In genomic region chr16:66869424-66869823, GRCh38 we compare ENCODE assay signal across 21 cellular contexts. TPM values are rescaled to one million over a fixed set of nuclear protein-coding genes. Genes with fewer than 3 reads are reported as not detected.
DNase-seq lines count a peak whose midpoint lies in the region; ATAC-seq, FAIRE-seq and TF ChIP-seq lines count a peak whose summit lies in the region.
"Had no signal": no experiment of that assay in that cellular context is flagged by ENCODE, and none has a peak within 500 bp of the region (broad histone marks: within the 10 kb centered on the region; RNA-seq: fewer than 3 reads in every experiment).

No MANE protein-coding gene starts in this region.

- H3K4me1 ChIP-seq in Loucy (ENCODE audit: insufficient read depth, low read length, poor library complexity, severe bottlenecking), result peaks cover 26% of the 10 kb centered on the region
- H3K4me1 ChIP-seq in K562 (replicated peaks in 1 of 2; ENCODE audit: control insufficient read depth in 2 of 2, insufficient read depth in 2 of 2, low read length in 2 of 2), result peaks cover 3 to 10% of the 10 kb centered on the region in 2 experiments; a peak in 3 of 5 replicates

- DNase-seq in K562 (ENCODE audit: extremely low read depth in 1 of 4, low spot score in 3 of 4) (no peak), NOMO-1 treated with DMSO at 0.1 percent for 48 hours (lab: John Stamatoyannopoulos, UW; ENCODE audit: unreplicated experiment) (no peak), EL (no peak)
- DNase-seq: C1 segment of cervical spinal cord; Calu3; CD4-positive, alpha-beta memory T cell; COR-L47; DMS53; DMS79 treated with DMSO at 0.1 percent for 48 hours; GM23248; H7; HCEC 1CT had no signal

- H3F3A ChIP-seq in Loucy (ENCODE audit: low read depth), result peaks cover 6% of the 10 kb centered on the region; the same call in 1 of the 2 replicates

- H3K27me3 ChIP-seq in Loucy (ENCODE audit: insufficient read depth, low read length, poor library complexity, severe bottlenecking) (no peaks in the 10 kb centered on the region), K562 (ENCODE audit: control insufficient read depth in 2 of 2, insufficient read depth in 2 of 2, low read length in 2 of 2) (no peaks in the 10 kb centered on the region)

- H3K4me2 ChIP-seq in Loucy (ENCODE audit: low read depth, low read length, poor library complexity, severe bottlenecking) (no peak overlapping the region), K562 (ENCODE audit: insufficient read depth, low read length) (no peak overlapping the region)

- TF ChIP-seq POLR2A in K562 (conservative IDR thresholded peaks at IDR 0.05), result no peak

- TF ChIP-seq CTCF in Loucy (conservative IDR thresholded peaks at IDR 0.05; ENCODE audit: low read length) (no peak), K562 (IDR thresholded peaks at IDR 0.05 in 2 of 3, conservative IDR thresholded peaks at IDR 0.05 in 1 of 3; ENCODE audit: insufficient read depth in 2 of 3, low read depth in 1 of 3, low read length in 3 of 3) (no peak)

- no peak for TF ChIP-seq RAD21 in K562 (CRISPR knock-in tag; conservative IDR thresholded peaks at IDR 0.05 in 1 of 2, IDR thresholded peaks at IDR 0.05 in 1 of 2)

- TF ChIP-seq EP300 in K562 (IDR thresholded peaks at IDR 0.05; ENCODE audit: low read length), result no peak

- no peak overlapping the region for H3K27ac ChIP-seq in K562 (ENCODE audit: extremely low read depth, low read depth, low read length)
- H3K27ac ChIP-seq: GM23248 had no signal

- ATAC-seq in K562, result no peak
- ATAC-seq: GM12878 had no signal

- intact Hi-C loops in K562 (cut with micrococcal nuclease), result loop anchor here (2.0 kb wide), 1 partner anchor 463 kb away; no protein-coding TSS in a partner anchor

- H3K36me3 ChIP-seq in Loucy (ENCODE audit: insufficient read depth, low read length), result no peaks in the 10 kb centered on the region
- no peaks in the 10 kb centered on the region for H3K36me3 ChIP-seq in K562 (ENCODE audit: control insufficient read depth, insufficient read depth, low read length)

- FAIRE-seq in K562 (lab: Jason Lieb, UNC), result no peak
- FAIRE-seq: G401.6, GM12878, GM19239, H1 had no signal

- in situ Hi-C loops in K562 (cut with MboI), result loop anchor here (5.0 to 10.0 kb wide), 2 partner anchors 262 to 465 kb away; no protein-coding TSS in a partner anchor

- 86% methylated on average over 1 of the region's 1 CpG for WGBS in K562 (ENCODE audit: insufficient coverage, low coverage, missing lambda C conversion rate)

- H3K4me3 ChIP-seq in Loucy (ENCODE audit: low read length, poor library complexity, severe bottlenecking) (no peak overlapping the region), K562 (no peak overlapping the region)
- H3K4me3 ChIP-seq: GM12878, GM23248 had no signal

- no peaks in the 10 kb centered on the region for H3K79me2 ChIP-seq in Loucy (ENCODE audit: insufficient read depth, low read length)
- H3K79me2 ChIP-seq in K562 (ENCODE audit: control insufficient read depth, insufficient read depth, low read length), result no peaks in the 10 kb centered on the region

- H3K9me3 ChIP-seq in Loucy (ENCODE audit: insufficient read depth, low read depth, low read length), result no peaks in the 10 kb centered on the region
- H3K9me3 ChIP-seq in K562 (replicated peaks; ENCODE audit: control insufficient read depth, insufficient read depth, low read depth, low read length), result no peaks in the 10 kb centered on the region

- H2AFZ ChIP-seq in Loucy (ENCODE audit: low read length) (peak overlapping the region; percentile 19; the same call in 1 of the 2 replicates), K562 (ENCODE audit: low read depth, low read length) (no peak overlapping the region)
- H2AFZ ChIP-seq: GM23248 had no signal

- no peaks in the 10 kb centered on the region for H3K9me2 ChIP-seq in Loucy (replicated peaks; ENCODE audit: low read depth, low read length)

- no peak overlapping the region for H3K9ac ChIP-seq in Loucy (ENCODE audit: low read depth, low read length, poor library complexity, severe bottlenecking)
- no peak overlapping the region for H3K9ac ChIP-seq in K562 (ENCODE audit: insufficient read depth in 1 of 2, low read depth in 2 of 2, low read length in 2 of 2)
- H3K9ac ChIP-seq: GM23248 had no signal

- H3K9me1 ChIP-seq in K562 (ENCODE audit: control insufficient read depth, insufficient read depth, low read length), result peaks cover 2% of the 10 kb centered on the region

- H4K20me1 ChIP-seq in Loucy (ENCODE audit: insufficient read depth, low read length, poor library complexity, severe bottlenecking) (no peaks in the 10 kb centered on the region), K562 (replicated peaks; ENCODE audit: control insufficient read depth, insufficient read depth, low read length) (no peaks in the 10 kb centered on the region)

- CTCF ChIA-PET in K562 (lab: Yijun Ruan, JAX; ENCODE audit: low intra/inter-chr PET ratio), result interaction anchor here (0.8 kb wide), 1 partner anchor 462 kb away, joined by 4 read pairs; no protein-coding TSS in a partner anchor

- POLR2A ChIA-PET in K562 (lab: Yijun Ruan, JAX), result interaction anchor here (1.3 kb wide), 1 partner anchor 13 kb away, joined by 4 read pairs; no protein-coding TSS in a partner anchor

- BruUV-seq in K562 (replicated peaks; lab: Mats Ljungman, UMichigan), result no TSS peak

RNA-seq across cellular contexts. Expression of gene PDP2, which starts 10.9 kb away (rescaled TPM):
- 44.7 and 44.9 TPM in 2 replicates for total RNA-seq in K562 (2011; cell fraction: chromatin; rRNA removed; ENCODE audit: low replicate concordance)
- total RNA-seq in K562 (2011; cell fraction: nucleolus; rRNA removed), result 21.3 and 22.0 TPM in 2 replicates
- total RNA-seq in K562 (2011; cell fraction: nucleoplasm; rRNA removed), result 27.4 and 39.0 TPM in 2 replicates
- total RNA-seq in K562 (2014; rRNA removed) (5.5 and 6.7 TPM in 2 replicates), K562 (2014; rRNA removed; fragmentation: Illumina TruSeq; extraction: Trizol) (7.2 and 8.3 TPM in 2 replicates), K562 (2015; rRNA removed; fragmentation: Illumina TruSeq; extraction: Trizol) (5.8 and 6.7 TPM in 2 replicates), K562 (2021) (17.7 and 18.5 TPM in 2 replicates)
- polyA plus RNA-seq in K562 (2011; rRNA removed) (24.3 and 28.6 TPM in 2 replicates), K562 (2014; fragmentation: Illumina TruSeq; extraction: Trizol) (11.4 and 15.8 TPM in 2 replicates), K562 (2014; fragmentation: Nextera tagmentation; extraction: Ambion mirVana) (1 to 10 TPM; 2.5 to 4.2 TPM), K562 (2014; rRNA removed) (8.3 and 8.7 TPM in 2 replicates)
- polyA plus RNA-seq in K562 (2011; cell fraction: cytosol; rRNA removed), result 13.0 and 18.7 TPM in 2 replicates
- polyA plus RNA-seq in K562 (2011; cell fraction: nucleus; rRNA removed), result 14.8 and 18.4 TPM in 2 replicates
- 5.3 and 7.2 TPM in 2 replicates for polyA plus RNA-seq in K562 (2012)
- 41.5 and 46.7 TPM in 2 replicates for polyA minus RNA-seq in K562 (2011; rRNA and poly(A)+ RNA removed)
- 15.2 and 19.5 TPM in 2 replicates for polyA minus RNA-seq in K562 (2011; cell fraction: cytosol; rRNA and poly(A)+ RNA removed)
- 10.0 and 16.6 TPM in 2 replicates for polyA minus RNA-seq in K562 (2011; cell fraction: nucleus; rRNA and poly(A)+ RNA removed)

RNA-seq across cellular contexts. Expression of gene CA7, which starts 25.2 kb away (rescaled TPM):
- total RNA-seq in K562 (2011; cell fraction: chromatin; rRNA removed; ENCODE audit: low replicate concordance), result not detected in 2 replicates
- not detected in 2 replicates for total RNA-seq in K562 (2011; cell fraction: nucleolus; rRNA removed)
- total RNA-seq in K562 (2011; cell fraction: nucleoplasm; rRNA removed), result not detected in 2 replicates
- total RNA-seq in K562 (2014; rRNA removed) (0.24 TPM in 1 of 2 replicates, not detected in the other), K562 (2014; rRNA removed; fragmentation: Illumina TruSeq; extraction: Trizol) (not detected in 2 replicates), K562 (2015; rRNA removed; fragmentation: Illumina TruSeq; extraction: Trizol) (not detected in 2 replicates), K562 (2021) (not detected in 2 replicates)
- polyA plus RNA-seq in K562 (2011; rRNA removed) (0.06 TPM in 1 of 2 replicates, not detected in the other), K562 (2014; fragmentation: Illumina TruSeq; extraction: Trizol) (0.07 TPM in 1 of 2 replicates, not detected in the other), K562 (2014; fragmentation: Nextera tagmentation; extraction: Ambion mirVana) (under 1 TPM in 1 of 2 experiments, not detected in 1; 0.03 TPM), K562 (2014; rRNA removed) (0.05 TPM in 1 of 2 replicates, not detected in the other)
- polyA plus RNA-seq in K562 (2011; cell fraction: cytosol; rRNA removed), result 0.10 and 0.60 TPM in 2 replicates
- 0.13 TPM in 1 of 2 replicates, not detected in the other for polyA plus RNA-seq in K562 (2011; cell fraction: nucleus; rRNA removed)
- polyA plus RNA-seq in K562 (2012), result 0.08 and 0.09 TPM in 2 replicates
- 0.21 TPM in 1 of 2 replicates, not detected in the other for polyA minus RNA-seq in K562 (2011; rRNA and poly(A)+ RNA removed)
- polyA minus RNA-seq in K562 (2011; cell fraction: cytosol; rRNA and poly(A)+ RNA removed), result not detected in 2 replicates
- polyA minus RNA-seq in K562 (2011; cell fraction: nucleus; rRNA and poly(A)+ RNA removed), result not detected in 2 replicates
- total RNA-seq: A172; A673; Calu3; CD4-positive, alpha-beta memory T cell; Daoy; GM12878 had no signal
- polyA plus RNA-seq: BJ; CD4-positive, alpha-beta memory T cell; GM23248 had no signal

RNA-seq across cellular contexts. Expression of gene NAE1, which starts 38.6 kb away (rescaled TPM):
- 98.8 and 294 TPM in 2 replicates for total RNA-seq in K562 (2011; cell fraction: chromatin; rRNA removed; ENCODE audit: low replicate concordance)
- total RNA-seq in K562 (2011; cell fraction: nucleolus; rRNA removed), result 65.5 and 71.3 TPM in 2 replicates
- total RNA-seq in K562 (2011; cell fraction: nucleoplasm; rRNA removed), result 135 and 180 TPM in 2 replicates
- total RNA-seq in K562 (2014; rRNA removed) (150 and 165 TPM in 2 replicates), K562 (2014; rRNA removed; fragmentation: Illumina TruSeq; extraction: Trizol) (230 and 259 TPM in 2 replicates), K562 (2015; rRNA removed; fragmentation: Illumina TruSeq; extraction: Trizol) (174 and 190 TPM in 2 replicates), K562 (2021) (167 and 172 TPM in 2 replicates)
- polyA plus RNA-seq in K562 (2011; rRNA removed) (233 and 294 TPM in 2 replicates), K562 (2014; fragmentation: Illumina TruSeq; extraction: Trizol) (164 and 203 TPM in 2 replicates), K562 (2014; fragmentation: Nextera tagmentation; extraction: Ambion mirVana) (100 to 1,000 TPM; 257 to 275 TPM), K562 (2014; rRNA removed) (235 and 238 TPM in 2 replicates)
- polyA plus RNA-seq in K562 (2011; cell fraction: cytosol; rRNA removed), result 38.2 and 71.9 TPM in 2 replicates
- 83.1 and 206 TPM in 2 replicates for polyA plus RNA-seq in K562 (2011; cell fraction: nucleus; rRNA removed)
- polyA plus RNA-seq in K562 (2012), result 109 and 119 TPM in 2 replicates
- 151 and 155 TPM in 2 replicates for polyA minus RNA-seq in K562 (2011; rRNA and poly(A)+ RNA removed)
- 37.3 and 65.9 TPM in 2 replicates for polyA minus RNA-seq in K562 (2011; cell fraction: cytosol; rRNA and poly(A)+ RNA removed)
- 67.0 and 103 TPM in 2 replicates for polyA minus RNA-seq in K562 (2011; cell fraction: nucleus; rRNA and poly(A)+ RNA removed)

RNA-seq across cellular contexts. Expression of gene CDH16, which starts 49.3 kb away (rescaled TPM):
- total RNA-seq in K562 (2011; cell fraction: chromatin; rRNA removed; ENCODE audit: low replicate concordance), result not detected in 2 replicates
- total RNA-seq in K562 (2011; cell fraction: nucleolus; rRNA removed), result not detected in 2 replicates
- total RNA-seq in K562 (2011; cell fraction: nucleoplasm; rRNA removed), result not detected in 2 replicates
- not detected in 2 replicates for total RNA-seq in K562 (2014; rRNA removed)
- total RNA-seq in K562 (2014; rRNA removed; fragmentation: Illumina TruSeq; extraction: Trizol), result not detected in 2 replicates
- total RNA-seq in K562 (2015; rRNA removed; fragmentation: Illumina TruSeq; extraction: Trizol), result not detected in 2 replicates
- total RNA-seq in K562 (2021), result not detected in 2 replicates
- polyA plus RNA-seq in K562 (2011; rRNA removed), result not detected in 2 replicates
- polyA plus RNA-seq in K562 (2011; cell fraction: cytosol; rRNA removed), result not detected in 2 replicates
- not detected in 2 replicates for polyA plus RNA-seq in K562 (2011; cell fraction: nucleus; rRNA removed)
- polyA plus RNA-seq in K562 (2012), result not detected in 2 replicates
- not detected in 2 replicates for polyA plus RNA-seq in K562 (2014; fragmentation: Illumina TruSeq; extraction: Trizol)
- not detected for polyA plus RNA-seq in K562 (2014; fragmentation: Nextera tagmentation; extraction: Ambion mirVana)
- polyA plus RNA-seq in K562 (2014; rRNA removed), result not detected in 2 replicates
- polyA minus RNA-seq in K562 (2011; rRNA and poly(A)+ RNA removed), result not detected in 2 replicates
- polyA minus RNA-seq in K562 (2011; cell fraction: cytosol; rRNA and poly(A)+ RNA removed), result not detected in 2 replicates
- not detected in 2 replicates for polyA minus RNA-seq in K562 (2011; cell fraction: nucleus; rRNA and poly(A)+ RNA removed)
- total RNA-seq: A172; A673; Calu3; CD4-positive, alpha-beta memory T cell; Daoy; GM12878; GM23248; H1; H7 had no signal
- polyA plus RNA-seq: BJ; CD4-positive, alpha-beta memory T cell; GM23248; H1 had no signal

RNA-seq across cellular contexts. Expression of gene RRAD, which starts 55.9 kb away (rescaled TPM):
- not detected in 2 replicates for total RNA-seq in K562 (2011; cell fraction: chromatin; rRNA removed; ENCODE audit: low replicate concordance)
- 0.79 and 1.2 TPM in 2 replicates for total RNA-seq in K562 (2011; cell fraction: nucleolus; rRNA removed)
- total RNA-seq in K562 (2011; cell fraction: nucleoplasm; rRNA removed), result 0.44 TPM in 1 of 2 replicates, not detected in the other
- 0.09 and 0.12 TPM in 2 replicates for total RNA-seq in K562 (2014; rRNA removed)
- not detected in 2 replicates for total RNA-seq in K562 (2014; rRNA removed; fragmentation: Illumina TruSeq; extraction: Trizol)
- not detected in 2 replicates for total RNA-seq in K562 (2015; rRNA removed; fragmentation: Illumina TruSeq; extraction: Trizol)
- 0.13 and 0.16 TPM in 2 replicates for total RNA-seq in K562 (2021)
- polyA plus RNA-seq in K562 (2011; rRNA removed), result 0.05 and 0.20 TPM in 2 replicates
- 0.28 and 0.65 TPM in 2 replicates for polyA plus RNA-seq in K562 (2011; cell fraction: cytosol; rRNA removed)
- 0.20 and 0.71 TPM in 2 replicates for polyA plus RNA-seq in K562 (2011; cell fraction: nucleus; rRNA removed)
- polyA plus RNA-seq in K562 (2012), result 0.12 and 1.1 TPM in 2 replicates
- not detected in 2 replicates for polyA plus RNA-seq in K562 (2014; fragmentation: Illumina TruSeq; extraction: Trizol)
- polyA plus RNA-seq in K562 (2014; fragmentation: Nextera tagmentation; extraction: Ambion mirVana), result not detected
- polyA plus RNA-seq in K562 (2014; rRNA removed), result 0.12 TPM in 1 of 2 replicates, not detected in the other
- polyA minus RNA-seq in K562 (2011; rRNA and poly(A)+ RNA removed), result 0.14 TPM in 1 of 2 replicates, not detected in the other
- 0.95 TPM in 1 of 2 replicates, not detected in the other for polyA minus RNA-seq in K562 (2011; cell fraction: cytosol; rRNA and poly(A)+ RNA removed)
- 0.22 TPM in 1 of 2 replicates, not detected in the other for polyA minus RNA-seq in K562 (2011; cell fraction: nucleus; rRNA and poly(A)+ RNA removed)
- total RNA-seq: H1 had no signal
- polyA plus RNA-seq: CD4-positive, alpha-beta memory T cell had no signal
